Comparison of ENCODE assay signal across 8 cellular contexts in the genomic region with DNA sequence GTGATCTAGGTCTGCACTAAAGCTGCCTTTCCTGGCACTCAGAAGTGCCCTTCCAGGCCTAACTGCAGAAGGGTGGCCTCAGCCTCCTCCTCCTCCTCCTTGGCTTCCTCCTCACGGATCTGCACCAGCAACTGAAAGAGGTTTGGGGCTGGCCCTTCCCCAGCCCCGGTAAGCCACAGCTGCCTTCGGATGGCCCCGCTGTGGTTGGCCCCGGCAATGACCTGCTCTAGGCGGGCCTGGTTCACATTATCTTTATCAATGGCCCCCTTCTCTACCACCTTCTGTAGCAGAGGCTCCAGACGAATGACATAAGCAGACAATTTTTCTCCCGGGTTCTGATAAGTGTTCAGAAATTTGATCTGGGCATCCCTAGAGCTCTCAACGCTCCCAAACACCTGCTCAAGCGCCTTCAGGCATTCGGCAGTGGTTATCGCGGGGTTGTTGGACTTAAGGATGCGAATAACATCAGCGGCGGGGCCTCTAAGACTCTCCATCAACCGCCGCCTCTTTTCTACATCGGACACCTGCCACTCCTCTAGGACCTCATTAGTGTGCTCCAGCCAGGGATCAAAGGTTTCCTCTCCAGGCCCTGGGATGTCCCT. TPM values are rescaled to one million over a fixed set of nuclear protein-coding genes. Genes with fewer than 3 reads are reported as not detected.
A peak's percentile ranks its signal among the peaks of the same experiment; 100 is the strongest.
DNase-seq lines count a peak whose midpoint lies in the region; ATAC-seq, FAIRE-seq and TF ChIP-seq lines count a peak whose summit lies in the region.

No MANE protein-coding gene starts in this region.

- peaks cover 4 to 7% of the 10 kb centered on the region in 2 donors for H3K36me3 ChIP-seq in small intestine (ENCODE audit: control insufficient read depth in 2 of 2, insufficient read depth in 2 of 2, low read length in 2 of 2)

- H3K4me3 ChIP-seq in AG10803 (ENCODE audit: low read length), result peak overlapping the region; percentile 88
- peak overlapping the region; percentile 90 for H3K4me3 ChIP-seq in iPS-11a (ENCODE audit: low read depth, low read length)
- H3K4me3 ChIP-seq in small intestine (ENCODE audit: low read depth in 1 of 2, low read length in 2 of 2), result peak overlapping the region; percentile 60 to 75

- H3K9me3 ChIP-seq in small intestine (ENCODE audit: control insufficient read depth, low read depth), result no peaks in the 10 kb centered on the region

- TF ChIP-seq CTCF in AG10803 (conservative IDR thresholded peaks at IDR 0.05; ENCODE audit: low read length), result no peak

- no peak for FAIRE-seq in small intestine (lab: Jason Lieb, UNC)

- peaks cover 0 to 8% of the 10 kb centered on the region in 2 donors for H3K4me1 ChIP-seq in small intestine (ENCODE audit: control insufficient read depth in 2 of 2, insufficient read depth in 1 of 2, low read depth in 1 of 2, low read length in 1 of 2)

- 12 to 21% (median 21%) methylated on average over 18 to 19 of the region's 19 CpGs for WGBS in small intestine, 3 donors

- DNase-seq in AG10803 (ENCODE audit: low read depth), result no peak
- DNase-seq in GM19238 (ENCODE audit: insufficient read length, low spot score), result peak; percentile 54
- DNase-seq in NCI-H526 (lab: John Stamatoyannopoulos, UW), result peak; percentile 31 to 56
- peak; percentile 26 for DNase-seq in activated naive CD4-positive, alpha-beta T cell treated with anti-CD3 and anti-CD28 coated beads, Interleukin-2, amount 50 U/mL, for 16 hours
- DNase-seq in small intestine, result peak; percentile 71
- no peak for DNase-seq in DMS153 (lab: John Stamatoyannopoulos, UW)

- H3K27ac ChIP-seq in small intestine (ENCODE audit: low read depth in 1 of 2, low read length in 1 of 2), result peak overlapping the region; percentile 35 to 87

- no peaks in the 10 kb centered on the region for H3K27me3 ChIP-seq in small intestine (ENCODE audit: control insufficient read depth in 2 of 2, insufficient read depth in 2 of 2, low read length in 2 of 2)

- no peak for ATAC-seq in HG03520 (IDR thresholded peaks at IDR 0.05; ENCODE audit: unreplicated experiment)

RNA-seq across cellular contexts. Expression of a gene that starts 1.5 kb away (rescaled TPM):
- polyA plus RNA-seq in small intestine, result 10 to 100 TPM; 10.8 to 23.5 (median 17.0) TPM

Comparison
In these comparisons a context has a peak if more than half of its experiments do, and no peak if none do; other contexts are left out.
1. DNase-seq: peak in GM19238 (single experiment), NCI-H526 (2 of 2), activated naive CD4-positive, alpha-beta T cell treated with anti-CD3 and anti-CD28 coated beads, Interleukin-2, amount 50 U/mL, for 16 hours (single experiment) and small intestine (single experiment); none in AG10803 (single experiment) and DMS153 (single experiment).
2. Peak in every context shown above with its lines, with median percentiles within 50 percentile points of each other: H3K4me3 ChIP-seq.